Comparison of ENCODE assay signal across 8 cellular contexts in genomic region chr15:94230436-94230885, GRCh38. TPM values are rescaled to one million over a fixed set of nuclear protein-coding genes. Genes with fewer than 3 reads are reported as not detected.
DNase-seq lines count a peak whose midpoint lies in the region; ATAC-seq and TF ChIP-seq lines count a peak whose summit lies in the region.

No MANE protein-coding gene starts in this region.

- no peaks in the 10 kb centered on the region for H3K36me3 Mint-ChIP-seq in IgD-negative memory B cell
- H3K36me3 Mint-ChIP-seq in chondrocyte (ENCODE audit: low read depth): no peaks in the 10 kb centered on the region
- H3K36me3 Mint-ChIP-seq in mesothelial cell of epicardium: no peaks in the 10 kb centered on the region

- H3K27ac Mint-ChIP-seq in IgD-negative memory B cell (peak overlapping the region; percentile 63 to 90 (median 84)), chondrocyte (ENCODE audit: unreplicated experiment) (peak overlapping the region; percentile 83), mesothelial cell of epicardium (peak overlapping the region; percentile 5)

- peak overlapping the region; percentile 86 for H3K27ac ChIP-seq in 22Rv1

- TF ChIP-seq CTCF in 22Rv1 (IDR thresholded peaks at IDR 0.05): no peak
- TF ChIP-seq CTCF in chondrocyte (IDR thresholded peaks at IDR 0.05): no peak
- no peak for TF ChIP-seq CTCF in mesothelial cell of epicardium (IDR thresholded peaks at IDR 0.05; ENCODE audit: unreplicated experiment)
- no peak for TF ChIP-seq CTCF in GM13976 (IDR thresholded peaks at IDR 0.05; ENCODE audit: borderline replicate concordance, control extremely low read depth, extremely low read depth, insufficient read depth, missing control alignments)

- DNase-seq in chondrocyte (ENCODE audit: low spot score): no peak
- DNase-seq in mesothelial cell of epicardium (ENCODE audit: low spot score in 2 of 2, unreplicated experiment in 2 of 2): no peak
- no peak for DNase-seq in foreskin melanocyte
- no peak for DNase-seq in SKM-1 treated with dmso at 0.1 percent for 144 hours (lab: John Stamatoyannopoulos, UW; ENCODE audit: unreplicated experiment)
- DNase-seq in GM13976 (ENCODE audit: low spot score): no peak

- H3K4me3 Mint-ChIP-seq in IgD-negative memory B cell: peak overlapping the region; percentile 93 to 96 (median 94)
- H3K4me3 Mint-ChIP-seq in chondrocyte (ENCODE audit: unreplicated experiment): peak overlapping the region; percentile 82
- H3K4me3 Mint-ChIP-seq in mesothelial cell of epicardium: peak overlapping the region; percentile 84

- in situ Hi-C loops in GM13976 (cut with MboI; ENCODE audit: low sequenced_read_pairs, unreplicated experiment): no loop called here

- H3K27me3 Mint-ChIP-seq in IgD-negative memory B cell: no peaks in the 10 kb centered on the region
- peaks cover 4% of the 10 kb centered on the region for H3K27me3 Mint-ChIP-seq in chondrocyte (ENCODE audit: low read depth)
- H3K27me3 Mint-ChIP-seq in mesothelial cell of epicardium (ENCODE audit: low read depth): peaks cover 54% of the 10 kb centered on the region

- H3K9me3 Mint-ChIP-seq in IgD-negative memory B cell (no peaks in the 10 kb centered on the region), chondrocyte (ENCODE audit: low read depth) (no peaks in the 10 kb centered on the region), mesothelial cell of epicardium (no peaks in the 10 kb centered on the region)

- peaks cover 36 to 45% (median 40%) of the 10 kb centered on the region in 3 donors for H3K4me1 Mint-ChIP-seq in IgD-negative memory B cell
- H3K4me1 Mint-ChIP-seq in chondrocyte (ENCODE audit: low read depth): peaks cover 39% of the 10 kb centered on the region
- H3K4me1 Mint-ChIP-seq in mesothelial cell of epicardium: peaks cover 14% of the 10 kb centered on the region

- no peak for ATAC-seq in HG03039 (IDR thresholded peaks at IDR 0.05; ENCODE audit: unreplicated experiment)

RNA-seq across cellular contexts. Expression of gene MCTP2, which starts 0.9 kb away (rescaled TPM):
- 12.2 TPM for polyA plus RNA-seq in IgD-negative memory B cell
- total RNA-seq in chondrocyte: 3.6 to 4.5 TPM (median 4.0 TPM) in 3 replicates
- 11.9 to 13.3 TPM (median 12.8 TPM) in 3 replicates for total RNA-seq in mesothelial cell of epicardium

Comparison
In these comparisons a context has a peak if more than half of its experiments do, and no peak if none do; other contexts are left out.
1. H3K27ac Mint-ChIP-seq: peak in every context shown above with its lines; median percentile 84 in IgD-negative memory B cell; 83 in chondrocyte; 5 in mesothelial cell of epicardium.